20 cellular contexts compared by ENCODE assay signal in the genomic region with DNA sequence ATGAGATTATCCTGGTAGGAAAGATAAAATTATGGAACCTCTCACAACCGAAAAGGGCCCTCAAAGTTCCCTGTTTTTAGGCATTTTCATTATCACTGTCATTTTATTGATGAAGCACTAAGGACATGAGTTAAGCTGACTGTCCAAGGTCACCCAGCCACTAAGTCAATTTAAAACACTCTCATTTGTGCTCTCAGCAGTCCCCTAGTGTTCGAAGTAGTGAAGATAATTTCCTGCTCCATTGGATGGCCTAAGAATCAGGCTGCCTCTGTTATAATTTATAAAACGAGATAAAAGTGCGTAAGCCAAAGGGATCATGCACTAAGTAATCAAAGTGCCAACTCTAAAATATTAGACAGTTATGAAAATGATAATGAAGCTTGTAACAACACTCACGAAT.
"Had no signal": no experiment of that assay in that cellular context is flagged by ENCODE, and none has a peak within 500 bp of the region (broad histone marks: within the 10 kb centered on the region; RNA-seq: fewer than 3 reads in every experiment).

No MANE protein-coding gene starts in this region.

- H3K4me1 ChIP-seq: lower lobe of right lung, pancreas, sigmoid colon, upper lobe of left lung had no signal

- H3K4me1 Mint-ChIP-seq: natural killer cell; stimulated activated effector memory CD8-positive, alpha-beta T cell treated with anti-CD3 and anti-CD28 coated beads, Interleukin-12 subunit alpha, Interleukin-12 subunit beta, amount 100 ng/mL, for 72 hours had no signal

- H3K27me3 ChIP-seq: gastrocnemius medialis, neutrophil, pancreas, sigmoid colon, testis, tibial artery, upper lobe of left lung had no signal

- H3K4me3 Mint-ChIP-seq: effector memory CD8-positive, alpha-beta T cell; natural killer cell; stimulated activated effector memory CD8-positive, alpha-beta T cell treated with anti-CD3 and anti-CD28 coated beads, Interleukin-12 subunit alpha, Interleukin-12 subunit beta, amount 100 ng/mL, for 72 hours had no signal

- H3K9me3 ChIP-seq: gastrocnemius medialis, lower lobe of right lung, neutrophil, pancreas, sigmoid colon, testis, tibial artery, upper lobe of left lung had no signal

- H3K9me3 Mint-ChIP-seq: effector memory CD8-positive, alpha-beta T cell; stimulated activated effector memory CD8-positive, alpha-beta T cell treated with anti-CD3 and anti-CD28 coated beads, Interleukin-12 subunit alpha, Interleukin-12 subunit beta, amount 100 ng/mL, for 72 hours had no signal

- H3K27ac ChIP-seq: gastrocnemius medialis, lower lobe of right lung, neutrophil, pancreas, sigmoid colon, testis, tibial artery, upper lobe of left lung had no signal

- DNase-seq: cortex of kidney; effector memory CD8-positive, alpha-beta T cell; foreskin fibroblast; gastrocnemius medialis; head of caudate nucleus; left ventricle myocardium superior; lower lobe of right lung; natural killer cell; pancreas; sigmoid colon; stimulated activated CD4-positive, alpha-beta T cell treated with anti-CD3 and anti-CD28 coated beads, Interleukin-2, amount 100 ng/mL, for 24 hours; stimulated activated CD4-positive, alpha-beta T cell treated with anti-CD3 and anti-CD28 coated beads, Interleukin-4, amount 100 ng/mL, for 24 hours; stimulated activated naive CD8-positive, alpha-beta T cell treated with anti-CD3 and anti-CD28 coated beads, Interleukin-15, Interleukin-2, amounts not matched to agents 100 U/mL and 50 U/mL, for 24 hours; substantia nigra; testis; tibial artery; upper lobe of left lung had no signal

- H3K27me3 Mint-ChIP-seq: effector memory CD8-positive, alpha-beta T cell had no signal

- H3K36me3 Mint-ChIP-seq: natural killer cell; stimulated activated effector memory CD8-positive, alpha-beta T cell treated with anti-CD3 and anti-CD28 coated beads, Interleukin-12 subunit alpha, Interleukin-12 subunit beta, amount 100 ng/mL, for 72 hours had no signal

- H3K4me3 ChIP-seq: gastrocnemius medialis, lower lobe of right lung, pancreas, sigmoid colon, testis, tibial artery, upper lobe of left lung had no signal

- H3K27ac Mint-ChIP-seq: effector memory CD8-positive, alpha-beta T cell; natural killer cell; stimulated activated effector memory CD8-positive, alpha-beta T cell treated with anti-CD3 and anti-CD28 coated beads, Interleukin-12 subunit alpha, Interleukin-12 subunit beta, amount 100 ng/mL, for 72 hours had no signal

- ATAC-seq: effector memory CD8-positive, alpha-beta T cell; esophagus mucosa; gastrocnemius medialis; lower lobe of right lung; natural killer cell; pancreas; stimulated activated effector memory CD8-positive, alpha-beta T cell treated with anti-CD3 and anti-CD28 coated beads, Interleukin-12 subunit alpha, Interleukin-12 subunit beta, amount 100 ng/mL, for 72 hours; stimulated activated naive CD8-positive, alpha-beta T cell treated with anti-CD3 and anti-CD28 coated beads, Interleukin-15, Interleukin-2, amounts not matched to agents 100 U/mL and 50 U/mL, for 24 hours had no signal
